ENCODE assay signal across 9 cellular contexts in the genomic region with DNA sequence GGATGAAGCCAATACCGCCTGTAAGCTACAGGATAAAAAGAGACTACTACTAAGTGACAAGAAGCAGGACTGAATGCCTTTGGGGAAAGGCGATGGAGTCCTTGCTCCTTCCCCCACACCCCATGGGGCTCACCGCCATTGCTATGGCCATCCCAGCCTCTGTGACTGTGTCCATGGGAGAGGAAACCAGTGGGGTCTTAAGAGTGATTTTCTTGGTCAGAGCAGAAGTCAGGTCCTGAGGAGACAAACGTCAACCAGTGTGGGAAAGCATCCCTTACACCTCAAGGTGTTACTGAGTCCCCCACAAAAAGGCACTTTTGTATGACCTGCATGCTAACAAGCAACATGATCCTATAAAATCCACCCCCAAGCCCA. TPM values are rescaled to one million over a fixed set of nuclear protein-coding genes. Genes with fewer than 3 reads are reported as not detected.
DNase-seq lines count a peak whose midpoint lies in the region; ATAC-seq, FAIRE-seq and TF ChIP-seq lines count a peak whose summit lies in the region.
"Had no signal": no experiment of that assay in that cellular context is flagged by ENCODE, and none has a peak within 500 bp of the region (broad histone marks: within the 10 kb centered on the region; RNA-seq: fewer than 3 reads in every experiment).

No MANE protein-coding gene starts in this region.

- FAIRE-seq in bronchial epithelial cell (lab: Jason Lieb, UNC): no peak

- H3K4me1 Mint-ChIP-seq in IgD-negative memory B cell: peaks cover 15 to 38% (median 23%) of the 10 kb centered on the region in 3 donors

- H3K9ac ChIP-seq in muscle layer of colon (ENCODE audit: low read length): peak overlapping the region; percentile 89

- H3K4me1 ChIP-seq in muscle layer of colon (ENCODE audit: insufficient read depth, low read length): peaks cover 28% of the 10 kb centered on the region

- no peaks in the 10 kb centered on the region for H3K9me3 ChIP-seq in muscle layer of colon (ENCODE audit: low read length)

- DNase-seq in AG04449 (ENCODE audit: low read depth, low spot score) (no peak), bronchial epithelial cell (ENCODE audit: low read depth) (no peak), NCI-H128 (lab: John Stamatoyannopoulos, UW; ENCODE audit: unreplicated experiment) (no peak)
- no peak for DNase-seq in activated CD4-positive, CD25-positive, alpha-beta regulatory T cell treated with anti-CD3 and anti-CD28 coated beads, Interleukin-2, amount 50 U/mL, for 72 hours
- DNase-seq: NCI-H345 had no signal

- ATAC-seq in GM21825 (IDR thresholded peaks at IDR 0.05; ENCODE audit: unreplicated experiment) (no peak), HG03442 (IDR thresholded peaks at IDR 0.05; ENCODE audit: unreplicated experiment) (no peak)

- TF ChIP-seq CTCF in AG04449 (IDR thresholded peaks at IDR 0.05; ENCODE audit: insufficient read depth, low read length, missing control alignments): no peak
- TF ChIP-seq CTCF in bronchial epithelial cell (IDR thresholded peaks at IDR 0.05; ENCODE audit: insufficient read depth, low read length, severe bottlenecking): no peak

- H3K36me3 ChIP-seq in bronchial epithelial cell (ENCODE audit: control insufficient read depth, insufficient read depth, low read length): peaks cover 50% of the 10 kb centered on the region
- peaks cover 71% of the 10 kb centered on the region for H3K36me3 ChIP-seq in muscle layer of colon (ENCODE audit: insufficient read depth, low read length)

- POLR2A ChIA-PET in AG04449 (lab: Yijun Ruan, JAX): interaction anchor here (0.9 to 1.9 kb wide), 4 partner anchors 7 to 65 kb away, joined by 3 to 25 read pairs (median 14); partner anchors contain the start of gene QRICH1

- H3K27ac Mint-ChIP-seq in IgD-negative memory B cell: peak overlapping the region; percentile 79 to 98 (median 91)

- no peaks in the 10 kb centered on the region for H3K27me3 Mint-ChIP-seq in IgD-negative memory B cell

- CTCF ChIA-PET in AG04449 (lab: Yijun Ruan, JAX): interaction anchor here (1.3 to 1.7 kb wide), 2 partner anchors 41 to 142 kb away, joined by 3 to 6 read pairs; no protein-coding TSS in a partner anchor

- H3K36me3 Mint-ChIP-seq in IgD-negative memory B cell: no peaks in the 10 kb centered on the region

- no peaks in the 10 kb centered on the region for H3K9me3 Mint-ChIP-seq in IgD-negative memory B cell

- peak overlapping the region; percentile 75 for H3K27ac ChIP-seq in muscle layer of colon (ENCODE audit: low read depth, low read length)

- peak overlapping the region; percentile 85 to 97 (median 94) for H3K4me3 Mint-ChIP-seq in IgD-negative memory B cell

- H3K4me3 ChIP-seq in AG04449 (ENCODE audit: low read depth, low read length) (peak overlapping the region; percentile 90), bronchial epithelial cell (ENCODE audit: low read depth, low read length) (peak overlapping the region; percentile 62), muscle layer of colon (ENCODE audit: low read depth in 1 of 2, low read length in 2 of 2) (peak overlapping the region in 1 of 2 donors; percentile 91)

- H3K27me3 ChIP-seq in bronchial epithelial cell (ENCODE audit: control insufficient read depth, insufficient read depth, low read length) (no peaks in the 10 kb centered on the region), muscle layer of colon (ENCODE audit: control insufficient read depth in 1 of 2, insufficient read depth in 2 of 2, low read length in 2 of 2) (no peaks in the 10 kb centered on the region)

RNA-seq across cellular contexts. Expression of gene IMPDH2, which starts 0.9 kb away (rescaled TPM):
- 96.7 TPM for polyA plus RNA-seq in IgD-negative memory B cell
- 270 and 478 TPM in 2 replicates for total RNA-seq in bronchial epithelial cell

RNA-seq across cellular contexts. Expression of gene NDUFAF3, which starts 6.4 kb away (rescaled TPM):
- 188 TPM for polyA plus RNA-seq in IgD-negative memory B cell
- 36.3 and 58.9 TPM in 2 replicates for total RNA-seq in bronchial epithelial cell

RNA-seq across cellular contexts. Expression of gene DALRD3, which starts 9.9 kb away (rescaled TPM):
- 25.4 TPM for polyA plus RNA-seq in IgD-negative memory B cell
- 34.2 and 44.0 TPM in 2 replicates for total RNA-seq in bronchial epithelial cell

RNA-seq across cellular contexts. Expression of gene WDR6, which starts 21.1 kb away (rescaled TPM):
- 81.4 TPM for polyA plus RNA-seq in IgD-negative memory B cell
- 31.5 and 61.1 TPM in 2 replicates for total RNA-seq in bronchial epithelial cell

RNA-seq across cellular contexts. Expression of gene P4HTM, which starts 38.2 kb away (rescaled TPM):
- 20.4 TPM for polyA plus RNA-seq in IgD-negative memory B cell
- total RNA-seq in bronchial epithelial cell: 15.8 and 28.7 TPM in 2 replicates
